ENCODE assay signal across 8 cellular contexts in the genomic region with DNA sequence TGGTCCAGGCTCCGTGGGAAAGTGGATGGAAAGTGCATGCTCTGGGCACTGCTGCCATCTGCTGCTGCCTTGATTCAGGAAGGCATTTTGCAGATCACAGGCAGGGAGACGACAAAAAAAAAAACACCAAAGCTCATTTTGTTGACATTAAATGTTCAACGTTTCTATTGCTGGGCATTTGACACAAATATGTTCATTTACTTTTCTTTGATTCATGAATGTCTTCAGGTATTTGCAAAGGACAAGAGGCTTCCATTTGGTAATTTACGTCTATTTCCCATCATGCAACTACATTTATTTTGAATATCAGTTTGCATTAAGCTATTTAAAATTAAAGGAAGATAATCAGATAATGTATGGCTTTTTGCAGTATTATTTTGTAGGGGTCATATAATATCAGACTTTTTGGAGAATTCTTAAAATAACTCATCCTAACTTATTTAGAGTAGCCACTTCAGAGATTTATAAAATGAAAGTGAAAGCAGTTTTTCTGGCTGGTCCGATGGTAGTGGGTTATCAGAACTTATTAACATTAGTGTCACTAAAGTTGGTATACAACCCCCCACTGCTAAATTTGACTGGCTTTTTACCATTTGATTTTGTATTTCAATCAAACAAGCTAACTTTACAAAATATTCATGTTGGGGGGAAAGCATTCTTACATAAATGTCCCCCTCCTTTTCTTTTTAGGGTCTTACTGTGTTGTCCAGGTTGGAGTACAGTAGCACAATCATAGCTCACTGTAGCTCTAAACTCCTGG.
DNase-seq lines count a peak whose midpoint lies in the region; ATAC-seq and TF ChIP-seq lines count a peak whose summit lies in the region.

No MANE protein-coding gene starts in this region.

- CTCF ChIA-PET in RWPE1 (lab: Yijun Ruan, JAX) = interaction anchor here (0.5 to 0.7 kb wide), 5 partner anchors 9 to 646 kb away, joined by 3 to 6 read pairs (median 4); no protein-coding TSS in a partner anchor

- no peaks in the 10 kb centered on the region for H3K9me3 Mint-ChIP-seq in activated naive CD8-positive, alpha-beta T cell treated with anti-CD3 and anti-CD28 coated beads for 36 hours
- H3K9me3 Mint-ChIP-seq in glutamatergic neuron (ENCODE audit: unreplicated experiment) = no peaks in the 10 kb centered on the region

- under 1% methylated on average over 5 of the region's 5 CpGs for WGBS in urinary bladder

- H3K9me3 ChIP-seq in DOHH2 (ENCODE audit: control insufficient read depth, insufficient read depth, low read length) (no peaks in the 10 kb centered on the region), Karpas-422 (ENCODE audit: low read length) (no peaks in the 10 kb centered on the region), osteoblast (ENCODE audit: low read depth, low read length) (no peaks in the 10 kb centered on the region)

- DNase-seq in Karpas-422 (peak; percentile 83), RWPE1 (ENCODE audit: low spot score) (no peak), glutamatergic neuron (peak; percentile 58), osteoblast (ENCODE audit: insufficient read length, low spot score, missing footprints) (peak; percentile 74)
- DNase-seq in activated naive CD8-positive, alpha-beta T cell treated with anti-CD3 and anti-CD28 coated beads for 36 hours = peak; percentile 50

- H4K20me1 ChIP-seq in DOHH2 (ENCODE audit: control insufficient read depth, insufficient read depth, low read depth, low read length) = no peaks in the 10 kb centered on the region
- H4K20me1 ChIP-seq in Karpas-422 (ENCODE audit: insufficient read depth, low read depth, low read length) = no peaks in the 10 kb centered on the region
- H4K20me1 ChIP-seq in osteoblast (ENCODE audit: insufficient read depth, low read length) = no peaks in the 10 kb centered on the region

- H3K4me3 Mint-ChIP-seq in activated naive CD8-positive, alpha-beta T cell treated with anti-CD3 and anti-CD28 coated beads for 36 hours = peak overlapping the region; percentile 78
- H3K4me3 Mint-ChIP-seq in glutamatergic neuron (ENCODE audit: unreplicated experiment) = peak overlapping the region; percentile 81

- H3K4me1 ChIP-seq in DOHH2 (ENCODE audit: control insufficient read depth, low read length) (peaks cover 42% of the 10 kb centered on the region), Karpas-422 (ENCODE audit: low read length) (peaks cover 33% of the 10 kb centered on the region), osteoblast (ENCODE audit: insufficient read depth, low read length) (peaks cover 7% of the 10 kb centered on the region), urinary bladder (ENCODE audit: insufficient read depth) (no peaks in the 10 kb centered on the region)

- peak overlapping the region; percentile 85 for H3K27ac Mint-ChIP-seq in activated naive CD8-positive, alpha-beta T cell treated with anti-CD3 and anti-CD28 coated beads for 36 hours
- peak overlapping the region; percentile 66 for H3K27ac Mint-ChIP-seq in glutamatergic neuron (ENCODE audit: unreplicated experiment)

- peak; percentile 99 for TF ChIP-seq CTCF in DOHH2 (IDR thresholded peaks at IDR 0.05; ENCODE audit: low read depth, low read length, poor library complexity, severe bottlenecking)
- peak; percentile 94 for TF ChIP-seq CTCF in RWPE1 (conservative IDR thresholded peaks at IDR 0.05; ENCODE audit: low read depth)
- no peak for TF ChIP-seq CTCF in glutamatergic neuron (IDR thresholded peaks at IDR 0.05; ENCODE audit: partially characterized antibody, unreplicated experiment)
- TF ChIP-seq CTCF in osteoblast (IDR thresholded peaks at IDR 0.05; ENCODE audit: extremely low read depth, low read depth, low read length) = peak; percentile 92

- H3K4me2 ChIP-seq in DOHH2 (ENCODE audit: low read length) (peak overlapping the region; percentile 86), Karpas-422 (ENCODE audit: low read depth, low read length, poor library complexity, severe bottlenecking) (peak overlapping the region; percentile 75), osteoblast (ENCODE audit: insufficient read depth, low read length) (peak overlapping the region; percentile 87)

- H3K9me2 ChIP-seq in DOHH2 (replicated peaks; ENCODE audit: control insufficient read depth, low read length) (no peaks in the 10 kb centered on the region), Karpas-422 (replicated peaks; ENCODE audit: insufficient read depth, low read length) (no peaks in the 10 kb centered on the region)

- no peaks in the 10 kb centered on the region for H3K36me3 Mint-ChIP-seq in activated naive CD8-positive, alpha-beta T cell treated with anti-CD3 and anti-CD28 coated beads for 36 hours
- no peaks in the 10 kb centered on the region for H3K36me3 Mint-ChIP-seq in glutamatergic neuron (ENCODE audit: unreplicated experiment)

- peak; percentile 60 for ATAC-seq in GM21619 (IDR thresholded peaks at IDR 0.05; ENCODE audit: unreplicated experiment)

- 0 out of 2 replicates have a peak, but pooled peaks cover 3% of the 10 kb centered on the region for H3F3A ChIP-seq in DOHH2 (ENCODE audit: control insufficient read depth, insufficient read depth)

- H3K4me3 ChIP-seq in DOHH2 (ENCODE audit: low read length) (peak overlapping the region; percentile 83), Karpas-422 (ENCODE audit: low read length) (peak overlapping the region; percentile 66), osteoblast (ENCODE audit: insufficient read depth, low read length) (peak overlapping the region; percentile 80), urinary bladder (ENCODE audit: low read depth, low read length) (peak overlapping the region; percentile 34)

- H3K27me3 Mint-ChIP-seq in activated naive CD8-positive, alpha-beta T cell treated with anti-CD3 and anti-CD28 coated beads for 36 hours = no peaks in the 10 kb centered on the region
- peaks cover 6% of the 10 kb centered on the region for H3K27me3 Mint-ChIP-seq in glutamatergic neuron (ENCODE audit: unreplicated experiment)

- peaks cover 21% of the 10 kb centered on the region for H3K4me1 Mint-ChIP-seq in activated naive CD8-positive, alpha-beta T cell treated with anti-CD3 and anti-CD28 coated beads for 36 hours
- H3K4me1 Mint-ChIP-seq in glutamatergic neuron (ENCODE audit: low read depth, unreplicated experiment) = peaks cover 15% of the 10 kb centered on the region

- H3K27ac ChIP-seq in DOHH2 (ENCODE audit: low read depth, low read length) (no peak overlapping the region), Karpas-422 (ENCODE audit: low read length) (no peak overlapping the region), RWPE1 (no peak overlapping the region), osteoblast (ENCODE audit: low read depth, low read length) (peak overlapping the region; percentile 85), urinary bladder (ENCODE audit: low read depth) (no peak overlapping the region)

- no peaks in the 10 kb centered on the region for H3K79me2 ChIP-seq in DOHH2 (ENCODE audit: control insufficient read depth, low read length)
- H3K79me2 ChIP-seq in Karpas-422 (ENCODE audit: low read length) = no peaks in the 10 kb centered on the region
- no peaks in the 10 kb centered on the region for H3K79me2 ChIP-seq in osteoblast (ENCODE audit: insufficient read depth, low read length)

- no peaks in the 10 kb centered on the region for H3K36me3 ChIP-seq in DOHH2 (ENCODE audit: control insufficient read depth, low read length)
- no peaks in the 10 kb centered on the region for H3K36me3 ChIP-seq in Karpas-422 (ENCODE audit: insufficient read depth, low read length)
- no peaks in the 10 kb centered on the region for H3K36me3 ChIP-seq in osteoblast (ENCODE audit: insufficient read depth, low read length)
- H3K36me3 ChIP-seq in urinary bladder (ENCODE audit: insufficient read depth) = no peaks in the 10 kb centered on the region

- POLR2A ChIA-PET in RWPE1 (lab: Yijun Ruan, JAX; ENCODE audit: low non-redundant PET) = no interaction called here

- peak overlapping the region; percentile 53 for H3K9ac ChIP-seq in Karpas-422 (ENCODE audit: low read length)

- H3K27me3 ChIP-seq in DOHH2 (ENCODE audit: control insufficient read depth, low read length) (peaks cover 16% of the 10 kb centered on the region), Karpas-422 (ENCODE audit: low read length) (no peaks in the 10 kb centered on the region), osteoblast (ENCODE audit: insufficient read depth, low read length) (no peaks in the 10 kb centered on the region)

- peak overlapping the region; percentile 60 for H2AFZ ChIP-seq in Karpas-422 (ENCODE audit: low read length)
- peak overlapping the region; percentile 97 for H2AFZ ChIP-seq in osteoblast (ENCODE audit: low read length)
